26 cellular contexts compared by ENCODE assay signal in genomic region chr4:79689735-79690134, GRCh38.
A peak's percentile ranks its signal among the peaks of the same experiment; 100 is the strongest.
DNase-seq lines count a peak whose midpoint lies in the region; ATAC-seq and TF ChIP-seq lines count a peak whose summit lies in the region.
"Had no signal": no experiment of that assay in that cellular context is flagged by ENCODE, and none has a peak within 500 bp of the region (broad histone marks: within the 10 kb centered on the region; RNA-seq: fewer than 3 reads in every experiment).

No MANE protein-coding gene starts in this region.

- peak; percentile 52 for ATAC-seq in left colon
- no peak for ATAC-seq in effector memory CD8-positive, alpha-beta T cell (replicated peaks)
- ATAC-seq: A549, GM12878 had no signal

- intact Hi-C loops in left colon (cut with DNase I, micrococcal nuclease) (no loop called here), thyroid gland (cut with DNase I) (no loop called here)

- peaks cover 17% of the 10 kb centered on the region for H3K9me3 Mint-ChIP-seq in nephron progenitor cell
- peaks cover 0 to 2% of the 10 kb centered on the region in 2 donors for H3K9me3 Mint-ChIP-seq in effector memory CD8-positive, alpha-beta T cell

- no peaks in the 10 kb centered on the region for H3K9me3 ChIP-seq in thyroid gland
- H3K9me3 ChIP-seq: A549, BE2C, BLaER1 had no signal

- no peak for TF ChIP-seq CTCF in nephron progenitor cell (IDR thresholded peaks at IDR 0.05)
- TF ChIP-seq CTCF in thyroid gland (IDR thresholded peaks at IDR 0.05), result no peak

- no peaks in the 10 kb centered on the region for H3K4me1 ChIP-seq in thyroid gland
- H3K4me1 ChIP-seq: A549, BE2C, BLaER1 had no signal

- no peaks in the 10 kb centered on the region for H3K27me3 Mint-ChIP-seq in nephron progenitor cell (ENCODE audit: low read depth, poor library complexity)
- peaks cover 0 to 2% of the 10 kb centered on the region in 2 donors for H3K27me3 Mint-ChIP-seq in effector memory CD8-positive, alpha-beta T cell

- H3K4me3 ChIP-seq in thyroid gland (replicated peaks in 1 of 3), result no peak overlapping the region
- H3K4me3 ChIP-seq: A549, BLaER1, GM12878 had no signal

- peak overlapping the region; percentile 73 for H3K27ac Mint-ChIP-seq in nephron progenitor cell
- no peak overlapping the region for H3K27ac Mint-ChIP-seq in effector memory CD8-positive, alpha-beta T cell
- H3K27ac Mint-ChIP-seq: CD14-positive monocyte; CD4-positive, alpha-beta memory T cell; CD4-positive, CD25-positive, alpha-beta regulatory T cell; CD8-positive, alpha-beta memory T cell had no signal

- peaks cover 16% of the 10 kb centered on the region for H3K4me1 Mint-ChIP-seq in nephron progenitor cell
- no peaks in the 10 kb centered on the region for H3K4me1 Mint-ChIP-seq in effector memory CD8-positive, alpha-beta T cell (ENCODE audit: low read depth in 2 of 2)
- H3K4me1 Mint-ChIP-seq: CD14-positive monocyte had no signal

- H3K36me3 ChIP-seq in thyroid gland, result no peaks in the 10 kb centered on the region
- H3K36me3 ChIP-seq: BE2C, BLaER1 had no signal

- 92 to 97% methylated on average over 3 of the region's 3 CpGs for WGBS in thyroid gland, 2 donors

- H3K4me3 Mint-ChIP-seq in nephron progenitor cell, result no peak overlapping the region
- no peak overlapping the region for H3K4me3 Mint-ChIP-seq in effector memory CD8-positive, alpha-beta T cell
- H3K4me3 Mint-ChIP-seq: CD14-positive monocyte; CD4-positive, alpha-beta memory T cell; CD4-positive, CD25-positive, alpha-beta regulatory T cell; CD8-positive, alpha-beta memory T cell had no signal

- H3K36me3 Mint-ChIP-seq in nephron progenitor cell (ENCODE audit: low read depth), result peaks cover 7% of the 10 kb centered on the region
- no peaks in the 10 kb centered on the region for H3K36me3 Mint-ChIP-seq in effector memory CD8-positive, alpha-beta T cell (ENCODE audit: insufficient read depth)
- H3K36me3 Mint-ChIP-seq: CD14-positive monocyte; CD4-positive, alpha-beta memory T cell; CD4-positive, CD25-positive, alpha-beta regulatory T cell; CD8-positive, alpha-beta memory T cell had no signal

- H3K27me3 ChIP-seq in thyroid gland, result no peaks in the 10 kb centered on the region
- H3K27me3 ChIP-seq: BE2C, BLaER1 had no signal

- DNase-seq in NCI-H82 (lab: John Stamatoyannopoulos, UW), result peak; percentile 1
- DNase-seq in NCI-H82 treated with DMSO at 0.1 percent for 48 hours (lab: John Stamatoyannopoulos, UW; ENCODE audit: unreplicated experiment), result no peak
- no peak for DNase-seq in left colon
- no peak for DNase-seq in nephron progenitor cell
- no peak for DNase-seq in effector memory CD8-positive, alpha-beta T cell
- DNase-seq in NCI-H510A treated with DMSO at 0.1 percent for 48 hours (lab: John Stamatoyannopoulos, UW), result no peak
- DNase-seq in thyroid gland, result no peak
- DNase-seq: ACHN; BE2C; C1 segment of cervical spinal cord; CD4-positive, alpha-beta memory T cell; CD4-positive, CD25-positive, alpha-beta regulatory T cell; CD8-positive, alpha-beta memory T cell; COR-L47; DMS 273 treated with DMSO at 0.1 percent for 48 hours; DMS153; DMS53; DMS79; DND-41; EL; GDM1 had no signal

- no peak for TF ChIP-seq POLR2A in thyroid gland (IDR thresholded peaks at IDR 0.05)

- H3K27ac ChIP-seq in thyroid gland, result no peak overlapping the region
- H3K27ac ChIP-seq: 22Rv1, A549, BLaER1 had no signal
